11 cellular contexts compared by ENCODE assay signal in the genomic region with DNA sequence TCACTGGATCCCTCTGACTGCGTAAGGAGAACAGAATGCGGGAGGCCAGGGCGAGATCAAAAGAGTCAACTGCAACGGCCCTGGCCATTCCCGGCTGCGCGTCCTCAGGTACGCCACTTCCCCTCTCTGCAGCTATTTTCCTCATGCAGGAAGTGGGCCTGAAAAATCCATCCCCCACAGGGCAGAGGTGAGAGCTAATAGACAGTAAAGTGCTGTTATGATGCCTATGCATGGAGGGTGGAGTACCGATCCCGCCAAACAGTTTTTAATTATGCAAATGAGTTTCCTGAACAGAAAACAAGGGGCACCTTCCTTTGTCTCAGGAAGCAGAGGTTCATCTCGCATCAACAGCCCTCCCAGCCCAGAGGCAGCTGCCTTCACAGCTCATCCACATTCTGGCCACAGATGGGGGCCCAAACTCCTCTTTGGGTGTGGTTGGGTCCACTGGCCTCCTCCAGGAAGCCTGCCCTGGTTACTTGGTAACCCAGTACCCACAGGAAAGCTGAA. TPM values are rescaled to one million over a fixed set of nuclear protein-coding genes. Genes with fewer than 3 reads are reported as not detected.
DNase-seq lines count a peak whose midpoint lies in the region; ATAC-seq, FAIRE-seq and TF ChIP-seq lines count a peak whose summit lies in the region.
"Had no signal": no experiment of that assay in that cellular context is flagged by ENCODE, and none has a peak within 500 bp of the region (broad histone marks: within the 10 kb centered on the region; RNA-seq: fewer than 3 reads in every experiment).

No MANE protein-coding gene starts in this region.

- intact Hi-C loops in CD8-positive, alpha-beta T cell (cut with DNase I, micrococcal nuclease), result loop anchor here in 1 of 2 experiments (2.0 kb wide), 1 partner anchor 58 kb away; no protein-coding TSS in a partner anchor
- intact Hi-C loops in endothelial cell of umbilical vein (cut with micrococcal nuclease), result no loop called here

- H3K27ac Mint-ChIP-seq in CD8-positive, alpha-beta T cell, result no peak overlapping the region

- H3K9me2 ChIP-seq in MM.1S (replicated peaks; ENCODE audit: insufficient read depth, low read length), result no peaks in the 10 kb centered on the region

- FAIRE-seq in endothelial cell of umbilical vein (lab: Jason Lieb, UNC), result no peak

- TF ChIP-seq CTCF in CD8-positive, alpha-beta T cell (IDR thresholded peaks at IDR 0.05), result no peak
- TF ChIP-seq CTCF in endothelial cell of umbilical vein (IDR thresholded peaks at IDR 0.05; ENCODE audit: extremely low read depth in 1 of 2, insufficient read depth in 1 of 2, low read depth in 1 of 2, low read length in 2 of 2) (no peak), RWPE1 (conservative IDR thresholded peaks at IDR 0.05; ENCODE audit: low read depth) (no peak), MM.1S (IDR thresholded peaks at IDR 0.05; ENCODE audit: low read length) (no peak)

- H3K79me2 ChIP-seq in endothelial cell of umbilical vein (ENCODE audit: control insufficient read depth, insufficient read depth, low read length) (peaks cover 99% of the 10 kb centered on the region), MM.1S (ENCODE audit: low read length) (no peaks in the 10 kb centered on the region)

- no peaks in the 10 kb centered on the region for H3K27me3 ChIP-seq in CD8-positive, alpha-beta T cell (ENCODE audit: insufficient read depth, low read length)
- H3K27me3 ChIP-seq in endothelial cell of umbilical vein (ENCODE audit: control insufficient read depth in 2 of 2, insufficient read depth in 2 of 2, low read length in 2 of 2) (no peaks in the 10 kb centered on the region), MM.1S (replicated peaks; ENCODE audit: insufficient read depth, low read length) (no peaks in the 10 kb centered on the region)

- H2AFZ ChIP-seq in endothelial cell of umbilical vein (ENCODE audit: low read depth, low read length), result no peak overlapping the region
- no peak overlapping the region; the same call in 1 of the 2 replicates for H2AFZ ChIP-seq in MM.1S (ENCODE audit: low read length)

- H3K4me2 ChIP-seq in endothelial cell of umbilical vein (ENCODE audit: insufficient read depth, low read length) (no peak overlapping the region), MM.1S (ENCODE audit: low read depth, low read length) (no peak overlapping the region)

- H3F3A ChIP-seq in MM.1S (ENCODE audit: insufficient read depth, low read length), result no peaks in the 10 kb centered on the region

- in situ Hi-C loops in ACHN (cut with HindIII; ENCODE audit: low pct_ligation_motif_present, low pct_unique_long_range_greater_than_20kb, low sequenced_read_pairs), result no loop called here

- no peaks in the 10 kb centered on the region for H4K20me1 ChIP-seq in endothelial cell of umbilical vein (replicated peaks; ENCODE audit: control insufficient read depth, extremely low read depth, insufficient read depth, low read length)
- H4K20me1 ChIP-seq in MM.1S (ENCODE audit: insufficient read depth, low read length), result no peaks in the 10 kb centered on the region

- H3K36me3 Mint-ChIP-seq in CD8-positive, alpha-beta T cell, result peaks cover 41% of the 10 kb centered on the region

- H3K4me3 Mint-ChIP-seq in CD8-positive, alpha-beta T cell, result peak overlapping the region; percentile 96

- POLR2A ChIA-PET in CD8-positive, alpha-beta T cell (lab: Charles Lee), result interaction anchor here (0.6 to 2.3 kb wide), 12 partner anchors 9 to 112 kb away, joined by 3 to 13 read pairs (median 3); a partner anchor contains a TSS
- POLR2A ChIA-PET in endothelial cell of umbilical vein (lab: Charles Lee) (interaction anchor here (0.6 kb wide), 1 partner anchor 10 kb away, joined by 6 read pairs; no protein-coding TSS in a partner anchor), RWPE1 (lab: Yijun Ruan, JAX; ENCODE audit: low non-redundant PET) (no interaction called here)

- H3K9me3 ChIP-seq in CD8-positive, alpha-beta T cell (ENCODE audit: low read length), result no peaks in the 10 kb centered on the region
- H3K9me3 ChIP-seq in SK-N-MC (ENCODE audit: low read depth, low read length) (no peaks in the 10 kb centered on the region), endothelial cell of umbilical vein (replicated peaks; ENCODE audit: control insufficient read depth, insufficient read depth, low read length) (no peaks in the 10 kb centered on the region), MM.1S (replicated peaks; ENCODE audit: insufficient read depth, low read length) (no peaks in the 10 kb centered on the region)

- no TSS peak for BruUV-seq in endothelial cell of umbilical vein (replicated peaks; lab: Mats Ljungman, UMichigan)

- peaks cover 99% of the 10 kb centered on the region for H3K4me1 ChIP-seq in CD8-positive, alpha-beta T cell (ENCODE audit: insufficient read depth, low read length)
- H3K4me1 ChIP-seq in endothelial cell of umbilical vein (ENCODE audit: control insufficient read depth, extremely low read depth, insufficient read depth, low read length) (peaks cover 36% of the 10 kb centered on the region), MM.1S (ENCODE audit: low read length) (peaks cover 13% of the 10 kb centered on the region)

- peak overlapping the region; percentile 57 for H3K27ac ChIP-seq in CD8-positive, alpha-beta T cell (ENCODE audit: low read depth, low read length)
- peak overlapping the region; percentile 43; the same call in 1 of the 2 replicates for H3K27ac ChIP-seq in SK-N-MC
- peak overlapping the region; percentile 40 for H3K27ac ChIP-seq in endothelial cell of umbilical vein (ENCODE audit: insufficient read depth, low read depth, low read length)
- no peak overlapping the region for H3K27ac ChIP-seq in RWPE1
- H3K27ac ChIP-seq in MM.1S (ENCODE audit: low read length), result no peak overlapping the region

- H3K27me3 Mint-ChIP-seq in CD8-positive, alpha-beta T cell (ENCODE audit: low read depth), result no peaks in the 10 kb centered on the region

- peak overlapping the region; percentile 42 for H3K4me3 ChIP-seq in CD8-positive, alpha-beta T cell (ENCODE audit: low read depth, low read length)
- no peak overlapping the region for H3K4me3 ChIP-seq in SK-N-MC
- no peak overlapping the region for H3K4me3 ChIP-seq in endothelial cell of umbilical vein (replicated peaks in 1 of 3; ENCODE audit: insufficient read depth in 1 of 3, low read depth in 1 of 3, low read length in 3 of 3)
- no peak overlapping the region for H3K4me3 ChIP-seq in MM.1S (ENCODE audit: low read length)

- dilution Hi-C loops in endothelial cell of umbilical vein (cut with MboI; ENCODE audit: extremely low pct_ligation_motif_present, low sequenced_read_pairs), result no loop called here

- CTCF ChIA-PET in CD8-positive, alpha-beta T cell (lab: Charles Lee), result interaction anchor here (1.2 kb wide), 2 partner anchors 77 to 86 kb away, joined by 3 to 4 read pairs; no protein-coding TSS in a partner anchor
- CTCF ChIA-PET in endothelial cell of umbilical vein (lab: Charles Lee), result interaction anchor here (1.1 to 1.8 kb wide), 3 partner anchors 18 to 161 kb away, joined by 3 to 8 read pairs (median 3); no protein-coding TSS in a partner anchor
- CTCF ChIA-PET in RWPE1 (lab: Yijun Ruan, JAX), result interaction anchor here (0.6 to 1.2 kb wide), 3 partner anchors 123 to 1344 kb away, joined by 4 to 5 read pairs (median 5); no protein-coding TSS in a partner anchor

- H3K36me3 ChIP-seq in CD8-positive, alpha-beta T cell (ENCODE audit: insufficient read depth, low read length), result no peaks in the 10 kb centered on the region
- H3K36me3 ChIP-seq in SK-N-MC (ENCODE audit: insufficient read depth, low read length) (peaks cover 41% of the 10 kb centered on the region), endothelial cell of umbilical vein (ENCODE audit: control insufficient read depth in 2 of 2, extremely low read depth in 1 of 2, insufficient read depth in 2 of 2, low read length in 2 of 2) (peaks cover 0 to 12% of the 10 kb centered on the region in 2 experiments), MM.1S (replicated peaks; ENCODE audit: insufficient read depth, low read length) (no peaks in the 10 kb centered on the region)

- H3K4me1 Mint-ChIP-seq in CD8-positive, alpha-beta T cell (ENCODE audit: low read depth), result peaks cover 77% of the 10 kb centered on the region

- H3K9ac ChIP-seq in SK-N-MC (ENCODE audit: insufficient read length) (no peak overlapping the region), endothelial cell of umbilical vein (replicated peaks; ENCODE audit: extremely low read depth, insufficient read depth, low read length) (no peak overlapping the region), MM.1S (ENCODE audit: low read length) (no peak overlapping the region)

- TF ChIP-seq POLR2A in endothelial cell of umbilical vein (IDR thresholded peaks at IDR 0.05; ENCODE audit: low read depth, low read length), result no peak

- H3K9me1 ChIP-seq in endothelial cell of umbilical vein (replicated peaks; ENCODE audit: control insufficient read depth, extremely low read depth, insufficient read depth, low read length), result no peaks in the 10 kb centered on the region

- DNase-seq in CD8-positive, alpha-beta T cell, result peak in 5 of 7 experiments; percentile 39 to 75 (median 46)
- DNase-seq in SK-N-MC (ENCODE audit: low read depth, low spot score) (no peak), endothelial cell of umbilical vein (ENCODE audit: low read depth, low spot score) (no peak), ACHN (no peak), RWPE1 (ENCODE audit: low spot score) (no peak), MM.1S (no peak), middle frontal gyrus (ENCODE audit: extremely low spot score, low spot score) (no peak)
- DNase-seq: NCI-H2029 treated with DMSO at 0.1 percent for 48 hours, right cardiac atrium, T1000 had no signal

- ATAC-seq in CD8-positive, alpha-beta T cell, result peak; percentile 74
- peak; percentile 39 for ATAC-seq in GM19324 (IDR thresholded peaks at IDR 0.05; ENCODE audit: low FRiP score, unreplicated experiment)
- ATAC-seq: right cardiac atrium had no signal

- no peaks in the 10 kb centered on the region for H3K9me3 Mint-ChIP-seq in CD8-positive, alpha-beta T cell

TF ChIP-seq in endothelial cell of umbilical vein, 7 proteins besides CTCF, POLR2A, EP300 and RAD21 (continues in another document):
- no peak for TF ChIP-seq JUN (IDR thresholded peaks at IDR 0.05; ENCODE audit: borderline replicate concordance, insufficient read depth, insufficient read length, low read depth)
- TF ChIP-seq EZH2 (IDR thresholded peaks at IDR 0.05; ENCODE audit: borderline replicate concordance, low read depth, low read length, severe bottlenecking), result no peak
- no peak for TF ChIP-seq POLR2AphosphoS5 (IDR thresholded peaks at IDR 0.05; ENCODE audit: insufficient read depth, low read depth, low read length)
- TF ChIP-seq MYC (IDR thresholded peaks at IDR 0.05; ENCODE audit: low read depth, low read length), result no peak

RNA-seq across cellular contexts. Expression of a gene that starts 9.3 kb away (rescaled TPM):
- 100 to 1,000 TPM; 111 to 117 TPM for total RNA-seq in CD8-positive, alpha-beta T cell
- total RNA-seq in endothelial cell of umbilical vein, result 65.7 and 72.9 TPM in 2 replicates
- 51.3 and 53.6 TPM in 2 replicates for polyA plus RNA-seq in endothelial cell of umbilical vein
- 35.4 and 43.2 TPM in 2 replicates for polyA plus RNA-seq in endothelial cell of umbilical vein (2011; cell fraction: cytosol; rRNA removed)
- polyA plus RNA-seq in endothelial cell of umbilical vein (2011; cell fraction: nucleus; rRNA removed), result 86.0 and 95.1 TPM in 2 replicates
- 54.7 and 68.3 TPM in 2 replicates for polyA plus RNA-seq in endothelial cell of umbilical vein (2012)
- 75.8 and 82.4 TPM in 2 replicates for polyA minus RNA-seq in endothelial cell of umbilical vein
- polyA minus RNA-seq in endothelial cell of umbilical vein (2011; cell fraction: cytosol; rRNA and poly(A)+ RNA removed), result 10.0 TPM
- 69.8 and 84.1 TPM in 2 replicates for polyA minus RNA-seq in endothelial cell of umbilical vein (2011; cell fraction: nucleus; rRNA and poly(A)+ RNA removed)

Comparison
In these comparisons a context has a peak if more than half of its experiments do, and no peak if none do; other contexts are left out.
1. DNase-seq: peak in CD8-positive, alpha-beta T cell (5 of 7); none in SK-N-MC (single experiment), endothelial cell of umbilical vein (single experiment), ACHN (single experiment), RWPE1 (single experiment), MM.1S (single experiment) and middle frontal gyrus (single experiment).
2. H3K27ac ChIP-seq: peak in CD8-positive, alpha-beta T cell (single experiment), SK-N-MC (single experiment) and endothelial cell of umbilical vein (single experiment); none in RWPE1 (single experiment) and MM.1S (single experiment).